16 cellular contexts compared by ENCODE assay signal in the genomic region with DNA sequence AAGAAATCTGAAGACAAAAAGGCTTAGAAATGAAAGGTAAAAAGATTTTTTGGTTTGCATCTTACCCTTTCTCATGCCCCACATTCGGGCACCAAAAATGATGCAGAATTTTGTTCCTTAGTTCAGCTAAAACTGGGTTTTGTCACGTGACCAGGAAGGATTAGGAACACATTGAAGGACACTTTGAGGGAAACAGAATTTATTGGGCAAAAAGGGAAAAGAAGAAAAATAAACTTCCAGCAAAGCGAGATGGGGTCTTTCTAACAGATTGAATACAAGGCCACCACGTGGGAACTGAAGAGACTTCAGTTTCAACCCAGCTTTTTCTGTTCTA.
DNase-seq lines count a peak whose midpoint lies in the region; ATAC-seq, FAIRE-seq and TF ChIP-seq lines count a peak whose summit lies in the region.
"Had no signal": no experiment of that assay in that cellular context is flagged by ENCODE, and none has a peak within 500 bp of the region (broad histone marks: within the 10 kb centered on the region; RNA-seq: fewer than 3 reads in every experiment).

No MANE protein-coding gene starts in this region.

- H3K27me3 ChIP-seq in HUES48 (ENCODE audit: control insufficient read depth, insufficient read depth, low read length), result no peaks in the 10 kb centered on the region
- H3K27me3 ChIP-seq in K562 (ENCODE audit: control insufficient read depth in 2 of 2, insufficient read depth in 2 of 2, low read length in 2 of 2), result no peaks in the 10 kb centered on the region
- H3K27me3 ChIP-seq in iPS-20b (ENCODE audit: insufficient read depth, low read length), result no peaks in the 10 kb centered on the region
- no peaks in the 10 kb centered on the region for H3K27me3 ChIP-seq in tibial artery
- H3K27me3 ChIP-seq: BLaER1 had no signal

- no peak overlapping the region for H3K4me2 ChIP-seq in K562 (ENCODE audit: insufficient read depth, low read length)
- H3K4me2 ChIP-seq: BLaER1 had no signal

- H3K27ac ChIP-seq in HUES48 (ENCODE audit: low read depth, low read length), result peak overlapping the region; percentile 78
- H3K27ac ChIP-seq in K562 (ENCODE audit: extremely low read depth, low read depth, low read length), result no peak overlapping the region
- H3K27ac ChIP-seq in iPS-20b (ENCODE audit: low read length), result no peak overlapping the region
- H3K27ac ChIP-seq in tibial artery, result no peak overlapping the region

- no peaks in the 10 kb centered on the region for H3K9me1 ChIP-seq in K562 (ENCODE audit: control insufficient read depth, insufficient read depth, low read length)

- TF ChIP-seq CTCF in K562 (IDR thresholded peaks at IDR 0.05 in 2 of 3, conservative IDR thresholded peaks at IDR 0.05 in 1 of 3; ENCODE audit: insufficient read depth in 2 of 3, low read depth in 1 of 3, low read length in 3 of 3) (no peak), tibial artery (IDR thresholded peaks at IDR 0.05) (no peak)

- in situ Hi-C loops in K562 (cut with MboI), result no loop called here

- H2AFZ ChIP-seq in K562 (ENCODE audit: low read depth, low read length), result no peak overlapping the region

- no peaks in the 10 kb centered on the region for H3K79me2 ChIP-seq in K562 (ENCODE audit: control insufficient read depth, insufficient read depth, low read length)

- H3K9me3 ChIP-seq in HUES48 (ENCODE audit: control insufficient read depth, insufficient read depth, low read length) (peaks cover 18% of the 10 kb centered on the region; the same call in 1 of the 2 replicates), K562 (replicated peaks; ENCODE audit: control insufficient read depth, insufficient read depth, low read depth, low read length) (peaks cover 5% of the 10 kb centered on the region; the same call in 1 of the 2 replicates), iPS-20b (ENCODE audit: insufficient read depth, low read depth, low read length) (no peaks in the 10 kb centered on the region; the same call in 1 of the 2 replicates), tibial artery (peaks cover 0 to 5% (median 4%) of the 10 kb centered on the region in 3 donors)
- H3K9me3 ChIP-seq: BLaER1, HAP-1 had no signal

- POLR2A ChIA-PET in K562 (lab: Yijun Ruan, JAX), result no interaction called here

- H3K4me3 ChIP-seq in HUES48 (ENCODE audit: low read depth, low read length) (no peak overlapping the region), K562 (no peak overlapping the region), iPS-20b (ENCODE audit: low read length) (no peak overlapping the region), tibial artery (no peak overlapping the region)
- H3K4me3 ChIP-seq: BLaER1, HAP-1 had no signal

- no TSS peak for BruUV-seq in K562 (replicated peaks; lab: Mats Ljungman, UMichigan)

- no peaks in the 10 kb centered on the region for H4K20me1 ChIP-seq in K562 (replicated peaks; ENCODE audit: control insufficient read depth, insufficient read depth, low read length)

- TF ChIP-seq RAD21 in K562 (CRISPR knock-in tag; conservative IDR thresholded peaks at IDR 0.05 in 1 of 2, IDR thresholded peaks at IDR 0.05 in 1 of 2), result no peak

- intact Hi-C loops in K562 (cut with micrococcal nuclease) (no loop called here), tibial artery (cut with DNase I; ENCODE audit: low total_unique reads) (no loop called here)

- no peak for TF ChIP-seq POLR2A in K562 (conservative IDR thresholded peaks at IDR 0.05)

- no peak for DNase-seq in K562 (ENCODE audit: extremely low read depth in 1 of 4, low spot score in 3 of 4)
- DNase-seq in mucosa of gallbladder (ENCODE audit: low spot score), result no peak
- DNase-seq in tibial artery, result no peak
- DNase-seq in stimulated activated CD4-positive, alpha-beta T cell treated with anti-CD3 and anti-CD28 coated beads, Interleukin-15, amount 100 ng/mL, for 24 hours, result no peak
- DNase-seq: 8988T; CD4-positive, alpha-beta memory T cell; DMS153; DMS79; GDM1; GOT3; IMR-90 had no signal

- no peaks in the 10 kb centered on the region; the same call in 1 of the 2 replicates for H3K36me3 ChIP-seq in HUES48 (ENCODE audit: control insufficient read depth, insufficient read depth, low read length)
- H3K36me3 ChIP-seq in K562 (ENCODE audit: control insufficient read depth, insufficient read depth, low read length), result no peaks in the 10 kb centered on the region
- peaks cover 8% of the 10 kb centered on the region; the same call in 1 of the 2 replicates for H3K36me3 ChIP-seq in iPS-20b (ENCODE audit: insufficient read depth, low read depth, low read length)
- H3K36me3 ChIP-seq in tibial artery, result peaks cover 15 to 36% (median 22%) of the 10 kb centered on the region in 3 donors
- H3K36me3 ChIP-seq: HAP-1 had no signal

- H3K4me1 ChIP-seq in HUES48 (ENCODE audit: control insufficient read depth, insufficient read depth, low read length), result peaks cover 38% of the 10 kb centered on the region
- no peaks in the 10 kb centered on the region for H3K4me1 ChIP-seq in K562 (replicated peaks in 1 of 2; ENCODE audit: control insufficient read depth in 2 of 2, insufficient read depth in 2 of 2, low read length in 2 of 2)
- peaks cover 17% of the 10 kb centered on the region for H3K4me1 ChIP-seq in iPS-20b (ENCODE audit: insufficient read depth, low read length)
- peaks cover 0 to 5% (median 0%) of the 10 kb centered on the region in 4 donors for H3K4me1 ChIP-seq in tibial artery

- no peak for TF ChIP-seq EP300 in K562 (IDR thresholded peaks at IDR 0.05; ENCODE audit: low read length)

- no peak for FAIRE-seq in K562 (lab: Jason Lieb, UNC)

- ATAC-seq in K562 (no peak), GM18511 (IDR thresholded peaks at IDR 0.05; ENCODE audit: unreplicated experiment) (no peak)

- H3K9ac ChIP-seq in HUES48 (ENCODE audit: low read depth, low read length) (no peak overlapping the region), K562 (ENCODE audit: insufficient read depth in 1 of 2, low read depth in 2 of 2, low read length in 2 of 2) (no peak overlapping the region), iPS-20b (ENCODE audit: low read depth, low read length) (peak overlapping the region; percentile 19; the same call in 1 of the 2 replicates)
- H3K9ac ChIP-seq: BLaER1 had no signal

- WGBS in K562 (ENCODE audit: insufficient coverage, low coverage, missing lambda C conversion rate), result 72% methylated on average over 4 of the region's 4 CpGs

- CTCF ChIA-PET in K562 (lab: Yijun Ruan, JAX; ENCODE audit: low intra/inter-chr PET ratio), result no interaction called here

TF ChIP-seq in K562, 482 proteins besides CTCF, POLR2A, EP300 and RAD21:
- no peak for TF ChIP-seq ZNF444 (CRISPR knock-in tag; IDR thresholded peaks at IDR 0.05)
- peak; percentile 50; the same call in 1 of the 2 replicates for TF ChIP-seq RAD51 (IDR thresholded peaks at IDR 0.05; ENCODE audit: borderline replicate concordance, low read depth)
- no peak for TF ChIP-seq ZNF695 (CRISPR knock-in tag; IDR thresholded peaks at IDR 0.05)
- TF ChIP-seq MECOM (CRISPR knock-in tag; IDR thresholded peaks at IDR 0.05), result no peak
- TF ChIP-seq, protein P1, sequence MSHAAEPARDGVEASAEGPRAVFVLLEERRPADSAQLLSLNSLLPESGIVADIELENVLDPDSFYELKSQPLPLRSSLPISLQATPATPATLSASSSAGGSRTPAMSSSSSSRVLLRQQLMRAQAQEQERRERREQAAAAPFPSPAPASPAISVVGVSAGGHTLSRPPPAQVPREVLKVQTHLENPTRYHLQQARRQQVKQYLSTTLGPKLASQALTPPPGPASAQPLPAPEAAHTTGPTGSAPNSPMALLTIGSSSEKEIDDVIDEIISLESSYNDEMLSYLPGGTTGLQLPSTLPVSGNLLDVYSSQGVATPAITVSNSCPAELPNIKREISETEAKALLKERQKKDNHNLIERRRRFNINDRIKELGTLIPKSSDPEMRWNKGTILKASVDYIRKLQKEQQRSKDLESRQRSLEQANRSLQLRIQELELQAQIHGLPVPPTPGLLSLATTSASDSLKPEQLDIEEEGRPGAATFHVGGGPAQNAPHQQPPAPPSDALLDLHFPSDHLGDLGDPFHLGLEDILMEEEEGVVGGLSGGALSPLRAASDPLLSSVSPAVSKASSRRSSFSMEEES (CRISPR knock-in tag; IDR thresholded peaks at IDR 0.05), result peak; percentile 55; the same call in 1 of the 2 replicates
- TF ChIP-seq KAT7 (CRISPR knock-in tag; IDR thresholded peaks at IDR 0.05; ENCODE audit: borderline replicate concordance), result no peak
- peak; percentile 15; the same call in 1 of the 2 replicates for TF ChIP-seq CBFA2T2 (conservative IDR thresholded peaks at IDR 0.05)
TF ChIP-seq in K562: peak in this region for 3.
